8 cellular contexts compared by ENCODE assay signal in the genomic region with DNA sequence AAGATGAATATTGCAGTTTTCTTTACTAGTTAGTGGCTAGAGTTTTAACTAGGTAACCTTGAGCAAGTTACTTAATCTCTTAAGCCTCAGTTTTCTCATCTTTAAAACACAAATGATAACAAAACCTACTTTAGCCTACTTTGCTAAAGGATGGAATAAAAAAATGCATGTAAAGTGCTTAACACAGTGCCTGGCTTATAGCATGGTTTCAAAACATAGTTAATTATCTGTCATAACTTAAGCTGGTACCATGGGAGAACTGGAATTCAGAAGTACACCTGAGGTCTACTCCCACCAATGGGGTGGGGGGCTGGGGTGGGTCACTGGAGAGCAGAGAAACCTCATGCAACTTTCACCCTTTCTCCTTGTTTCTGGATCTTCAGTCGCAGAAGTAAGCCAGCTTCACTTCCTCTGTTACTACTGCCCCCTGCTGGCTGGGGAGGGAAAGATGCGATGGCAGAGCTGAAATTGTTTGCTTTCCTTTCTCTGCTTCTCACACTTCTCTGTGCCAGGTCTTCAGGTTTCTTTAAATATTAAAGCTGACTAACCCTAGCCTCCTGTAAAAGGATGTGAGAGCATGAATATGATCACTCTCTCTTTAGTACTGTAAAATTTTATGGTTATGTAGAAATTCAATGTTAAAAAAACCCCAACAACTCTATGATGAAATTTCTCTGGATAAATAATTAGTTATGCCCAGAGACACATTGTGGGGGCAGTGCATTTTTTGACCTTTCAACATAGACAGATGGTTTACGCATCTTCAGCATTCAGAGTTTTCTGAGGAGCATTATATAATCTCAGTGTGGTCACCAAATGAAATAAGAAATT.
DNase-seq lines count a peak whose midpoint lies in the region; ATAC-seq lines count a peak whose summit lies in the region.

No MANE protein-coding gene starts in this region.

- intact Hi-C loops in left ventricle myocardium superior (cut with micrococcal nuclease) = loop anchor here (2.0 to 5.0 kb wide), 2 partner anchors 329 to 391 kb away; no protein-coding TSS in a partner anchor

- H3K4me1 ChIP-seq in adipocyte (ENCODE audit: control insufficient read depth, insufficient read depth, low read length) = peaks cover 16% of the 10 kb centered on the region
- H3K4me1 ChIP-seq in rectal smooth muscle tissue (ENCODE audit: control insufficient read depth, insufficient read depth, low read length) = peaks cover 5% of the 10 kb centered on the region

- ATAC-seq in GM21390 (IDR thresholded peaks at IDR 0.05; ENCODE audit: unreplicated experiment) = peak; percentile 67
- ATAC-seq in left ventricle myocardium superior = peak; percentile 63
- ATAC-seq in HG03097 (IDR thresholded peaks at IDR 0.05; ENCODE audit: low FRiP score, unreplicated experiment) = no peak

- no peaks in the 10 kb centered on the region for H3K27me3 ChIP-seq in adipocyte (replicated peaks; ENCODE audit: control insufficient read depth, insufficient read depth, low read length)
- H3K27me3 ChIP-seq in rectal smooth muscle tissue (ENCODE audit: control insufficient read depth, insufficient read depth, low read length) = no peaks in the 10 kb centered on the region

- peak overlapping the region; percentile 50 for H3K27ac ChIP-seq in rectal smooth muscle tissue (ENCODE audit: low read depth, low read length)

- H3K9ac ChIP-seq in adipocyte (ENCODE audit: low read length) (no peak overlapping the region), rectal smooth muscle tissue (ENCODE audit: low read length) (no peak overlapping the region)

- H3K9me3 ChIP-seq in adipocyte (ENCODE audit: control insufficient read depth, low read length) = no peaks in the 10 kb centered on the region

- peak; percentile 61 for DNase-seq in Caki2 (ENCODE audit: low read depth)
- DNase-seq in Kasumi-1 (lab: John Stamatoyannopoulos, UW) = peak; percentile 64 to 86
- peak; percentile 62 for DNase-seq in SKM-1 (lab: John Stamatoyannopoulos, UW; ENCODE audit: unreplicated experiment)
- DNase-seq in adipocyte (ENCODE audit: low read depth) = peak; percentile 92
- peak; percentile 77 for DNase-seq in left ventricle myocardium superior

- H3K4me3 ChIP-seq in adipocyte (ENCODE audit: low read length) = no peak overlapping the region
- H3K4me3 ChIP-seq in rectal smooth muscle tissue (ENCODE audit: low read length) = no peak overlapping the region

- H3K36me3 ChIP-seq in adipocyte (ENCODE audit: control insufficient read depth, insufficient read depth, low read length, severe bottlenecking) (no peaks in the 10 kb centered on the region), rectal smooth muscle tissue (ENCODE audit: control insufficient read depth, insufficient read depth, low read length) (no peaks in the 10 kb centered on the region)

- in situ Hi-C loops in Caki2 (cut with HindIII; ENCODE audit: low pct_unique_long_range_greater_than_20kb, low sequenced_read_pairs) = no loop called here
